ENCODE assay signal across 35 cellular contexts in the genomic region with DNA sequence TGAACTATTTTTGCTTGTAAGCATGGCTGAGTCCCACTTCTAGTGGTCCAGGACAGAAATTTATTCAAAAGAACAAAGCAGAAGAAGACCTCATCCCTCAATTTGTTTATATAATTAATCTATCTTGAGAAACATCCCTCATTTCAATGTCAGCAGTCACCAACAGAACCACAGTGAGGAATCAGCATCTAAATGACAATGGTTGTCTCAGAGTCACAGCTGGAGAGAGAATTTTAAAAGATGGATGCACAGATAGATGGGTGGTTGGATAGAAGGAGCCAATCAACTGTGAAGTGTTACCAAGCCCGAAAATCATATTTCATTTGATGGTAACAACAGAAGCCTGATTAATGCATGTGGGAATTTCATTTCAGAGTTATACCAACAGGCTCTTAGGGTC.
"Had no signal": no experiment of that assay in that cellular context is flagged by ENCODE, and none has a peak within 500 bp of the region (broad histone marks: within the 10 kb centered on the region; RNA-seq: fewer than 3 reads in every experiment).

No MANE protein-coding gene starts in this region.

- H3K4me1 Mint-ChIP-seq: activated CD4-positive, alpha-beta T cell treated with anti-CD3 and anti-CD28 coated beads for 36 hours; activated naive CD4-positive, alpha-beta T cell treated with anti-CD3 and anti-CD28 coated beads, Interleukin-2, amount 50 U/mL, for 24 hours; activated naive CD8-positive, alpha-beta T cell treated with anti-CD3 and anti-CD28 coated beads for 36 hours; T-helper 17 cell had no signal

- H3K27me3 Mint-ChIP-seq: activated CD4-positive, alpha-beta memory T cell treated with anti-CD3 and anti-CD28 coated beads for 36 hours; activated CD4-positive, alpha-beta T cell treated with anti-CD3 and anti-CD28 coated beads for 36 hours had no signal

- H3K27ac ChIP-seq: adrenal gland, body of pancreas, epithelial cell of prostate, gastrocnemius medialis, heart left ventricle, WERI-Rb-1 had no signal

- H3K27me3 ChIP-seq: adrenal gland, body of pancreas, gastrocnemius medialis, heart left ventricle had no signal

- H3K36me3 ChIP-seq: adrenal gland, gastrocnemius medialis, WERI-Rb-1 had no signal

- H3K4me1 ChIP-seq: adrenal gland, body of pancreas had no signal

- ATAC-seq: activated CD4-positive, alpha-beta T cell treated with anti-CD3 and anti-CD28 coated beads for 36 hours; activated CD8-positive, alpha-beta memory T cell treated with anti-CD3 and anti-CD28 coated beads, Interleukin-2, amount 10 ng/mL, durations not matched to agents 7 days and 5 days; activated CD8-positive, alpha-beta T cell treated with anti-CD3 and anti-CD28 coated beads, Interleukin-2, amount 10 ng/mL, durations not matched to agents 7 days and 5 days; activated naive CD8-positive, alpha-beta T cell treated with anti-CD3 and anti-CD28 coated beads, Interleukin-2, amount 50 U/mL, for 24 hours; body of pancreas; effector memory CD8-positive, alpha-beta T cell; gastrocnemius medialis; heart left ventricle; T-helper 17 cell had no signal

- H3K9me3 Mint-ChIP-seq: activated CD4-positive, alpha-beta memory T cell treated with anti-CD3 and anti-CD28 coated beads for 36 hours; activated CD4-positive, alpha-beta T cell treated with anti-CD3 and anti-CD28 coated beads, Interleukin-2, amount 10 ng/mL, durations not matched to agents 24 days and 14 days; activated naive CD4-positive, alpha-beta T cell treated with anti-CD3 and anti-CD28 coated beads for 36 hours; activated naive CD4-positive, alpha-beta T cell treated with anti-CD3 and anti-CD28 coated beads, Interleukin-2, amount 50 U/mL, for 24 hours; activated naive CD8-positive, alpha-beta T cell treated with anti-CD3 and anti-CD28 coated beads for 36 hours; activated naive CD8-positive, alpha-beta T cell treated with anti-CD3 and anti-CD28 coated beads, Interleukin-2, amount 50 U/mL, for 24 hours; activated T-helper 1 cell treated with anti-CD3 and anti-CD28 coated beads, Interleukin-12 subunit alpha, Interleukin-12 subunit beta, Interleukin-2, Interleukin-4 antibody, amounts not matched to agents 30 ng/mL and 10 ng/mL and 1 ng/mL, durations not matched to agents 14 hours and 24 hours and 36 hours; activated T-helper 2 cell treated with anti-CD3 and anti-CD28 coated beads, Interferon-gamma antibody, Interleukin-2, Interleukin-4, amounts not matched to agents 10 μg/mL and 5 μg/mL and 100 μg/mL, durations not matched to agents 14 hours and 24 hours and 36 hours; effector memory CD8-positive, alpha-beta T cell; T-helper 2 cell treated with Interferon-gamma antibody and Interleukin-4, amounts not matched to agents 5 μg/mL and 100 μg/mL, for 36 hours had no signal

- DNase-seq: activated CD4-positive, alpha-beta memory T cell treated with anti-CD3 and anti-CD28 coated beads for 36 hours; activated CD4-positive, alpha-beta T cell treated with anti-CD3 and anti-CD28 coated beads for 36 hours; activated CD4-positive, alpha-beta T cell treated with anti-CD3 and anti-CD28 coated beads, Interleukin-2, amount 10 ng/mL, durations not matched to agents 24 days and 14 days; activated CD4-positive, CD25-positive, alpha-beta regulatory T cell; activated CD4-positive, CD25-positive, alpha-beta regulatory T cell treated with anti-CD3 and anti-CD28 coated beads, Interleukin-2, amount 50 U/mL, for 72 hours; activated CD8-positive, alpha-beta memory T cell treated with anti-CD3 and anti-CD28 coated beads, Interleukin-2, amount 10 ng/mL, durations not matched to agents 7 days and 5 days; activated CD8-positive, alpha-beta memory T cell treated with anti-CD3 and anti-CD28 coated beads, Interleukin-2, amount 50 U/mL, for 4 hours; activated CD8-positive, alpha-beta T cell treated with anti-CD3 and anti-CD28 coated beads, Interleukin-2, amount 10 ng/mL, durations not matched to agents 7 days and 5 days; activated effector memory CD4-positive, alpha-beta T cell treated with anti-CD3 and anti-CD28 coated beads, Interleukin-2, amount 50 U/mL, for 16 hours; activated naive CD4-positive, alpha-beta T cell treated with anti-CD3 and anti-CD28 coated beads for 36 hours; activated naive CD8-positive, alpha-beta T cell treated with anti-CD3 and anti-CD28 coated beads for 36 hours; activated naive CD8-positive, alpha-beta T cell treated with anti-CD3 and anti-CD28 coated beads, Interleukin-2, amount 50 U/mL, for 24 hours; activated T-cell treated with anti-CD3 and anti-CD28 coated beads, Interleukin-2, amount 50 U/mL, for 1 hour; activated T-cell treated with anti-CD3 and anti-CD28 coated beads, Interleukin-2, amount 50 U/mL, for 48 hours; adrenal gland; amygdala; aorta; body of pancreas; caudate nucleus; cortex of kidney; dermis blood vessel endothelial cell; effector CD4-positive, alpha-beta T cell; effector memory CD8-positive, alpha-beta T cell; foreskin fibroblast; gastrocnemius medialis; glutamatergic neuron; heart left ventricle; T-helper 17 cell; T1000; WERI-Rb-1 had no signal

- H3K4me3 Mint-ChIP-seq: activated CD4-positive, alpha-beta memory T cell treated with anti-CD3 and anti-CD28 coated beads for 36 hours; activated CD4-positive, alpha-beta T cell treated with anti-CD3 and anti-CD28 coated beads for 36 hours; activated CD4-positive, alpha-beta T cell treated with anti-CD3 and anti-CD28 coated beads, Interleukin-2, amount 10 ng/mL, durations not matched to agents 24 days and 14 days; activated CD8-positive, alpha-beta memory T cell treated with anti-CD3 and anti-CD28 coated beads, Interleukin-2, amount 10 ng/mL, durations not matched to agents 7 days and 5 days; activated CD8-positive, alpha-beta T cell treated with anti-CD3 and anti-CD28 coated beads, Interleukin-2, amount 10 ng/mL, durations not matched to agents 7 days and 5 days; activated naive CD4-positive, alpha-beta T cell treated with anti-CD3 and anti-CD28 coated beads for 36 hours; activated naive CD4-positive, alpha-beta T cell treated with anti-CD3 and anti-CD28 coated beads, Interleukin-2, amount 50 U/mL, for 24 hours; activated naive CD8-positive, alpha-beta T cell treated with anti-CD3 and anti-CD28 coated beads for 36 hours; activated naive CD8-positive, alpha-beta T cell treated with anti-CD3 and anti-CD28 coated beads, Interleukin-2, amount 50 U/mL, for 24 hours; activated T-helper 1 cell treated with anti-CD3 and anti-CD28 coated beads, Interleukin-12 subunit alpha, Interleukin-12 subunit beta, Interleukin-2, Interleukin-4 antibody, amounts not matched to agents 30 ng/mL and 10 ng/mL and 1 ng/mL, durations not matched to agents 14 hours and 24 hours and 36 hours; effector memory CD8-positive, alpha-beta T cell; T-helper 17 cell; T-helper 2 cell treated with Interferon-gamma antibody and Interleukin-4, amounts not matched to agents 5 μg/mL and 100 μg/mL, for 36 hours had no signal

- H3K9me3 ChIP-seq: adrenal gland, body of pancreas, gastrocnemius medialis, heart left ventricle had no signal

- H3K4me3 ChIP-seq: adrenal gland, body of pancreas, gastrocnemius medialis, heart left ventricle had no signal

- H3K36me3 Mint-ChIP-seq: activated CD4-positive, alpha-beta memory T cell treated with anti-CD3 and anti-CD28 coated beads for 36 hours; activated naive CD4-positive, alpha-beta T cell treated with anti-CD3 and anti-CD28 coated beads, Interleukin-2, amount 50 U/mL, for 24 hours; activated naive CD8-positive, alpha-beta T cell treated with anti-CD3 and anti-CD28 coated beads for 36 hours had no signal

- H3K27ac Mint-ChIP-seq: activated CD4-positive, alpha-beta memory T cell treated with anti-CD3 and anti-CD28 coated beads for 36 hours; activated CD4-positive, alpha-beta T cell treated with anti-CD3 and anti-CD28 coated beads for 36 hours; activated CD4-positive, alpha-beta T cell treated with anti-CD3 and anti-CD28 coated beads, Interleukin-2, amount 10 ng/mL, durations not matched to agents 24 days and 14 days; activated CD8-positive, alpha-beta memory T cell treated with anti-CD3 and anti-CD28 coated beads, Interleukin-2, amount 10 ng/mL, durations not matched to agents 7 days and 5 days; activated CD8-positive, alpha-beta T cell treated with anti-CD3 and anti-CD28 coated beads, Interleukin-2, amount 10 ng/mL, durations not matched to agents 7 days and 5 days; activated naive CD4-positive, alpha-beta T cell treated with anti-CD3 and anti-CD28 coated beads for 36 hours; activated naive CD4-positive, alpha-beta T cell treated with anti-CD3 and anti-CD28 coated beads, Interleukin-2, amount 50 U/mL, for 24 hours; activated naive CD8-positive, alpha-beta T cell treated with anti-CD3 and anti-CD28 coated beads for 36 hours; activated naive CD8-positive, alpha-beta T cell treated with anti-CD3 and anti-CD28 coated beads, Interleukin-2, amount 50 U/mL, for 24 hours; activated T-helper 1 cell treated with anti-CD3 and anti-CD28 coated beads, Interleukin-12 subunit alpha, Interleukin-12 subunit beta, Interleukin-2, Interleukin-4 antibody, amounts not matched to agents 30 ng/mL and 10 ng/mL and 1 ng/mL, durations not matched to agents 14 hours and 24 hours and 36 hours; activated T-helper 2 cell treated with anti-CD3 and anti-CD28 coated beads, Interferon-gamma antibody, Interleukin-2, Interleukin-4, amounts not matched to agents 10 μg/mL and 5 μg/mL and 100 μg/mL, durations not matched to agents 14 hours and 24 hours and 36 hours; effector memory CD8-positive, alpha-beta T cell; T-helper 2 cell treated with Interferon-gamma antibody and Interleukin-4, amounts not matched to agents 5 μg/mL and 100 μg/mL, for 36 hours had no signal
